ENCODE assay signal across 17 cellular contexts in the genomic region with DNA sequence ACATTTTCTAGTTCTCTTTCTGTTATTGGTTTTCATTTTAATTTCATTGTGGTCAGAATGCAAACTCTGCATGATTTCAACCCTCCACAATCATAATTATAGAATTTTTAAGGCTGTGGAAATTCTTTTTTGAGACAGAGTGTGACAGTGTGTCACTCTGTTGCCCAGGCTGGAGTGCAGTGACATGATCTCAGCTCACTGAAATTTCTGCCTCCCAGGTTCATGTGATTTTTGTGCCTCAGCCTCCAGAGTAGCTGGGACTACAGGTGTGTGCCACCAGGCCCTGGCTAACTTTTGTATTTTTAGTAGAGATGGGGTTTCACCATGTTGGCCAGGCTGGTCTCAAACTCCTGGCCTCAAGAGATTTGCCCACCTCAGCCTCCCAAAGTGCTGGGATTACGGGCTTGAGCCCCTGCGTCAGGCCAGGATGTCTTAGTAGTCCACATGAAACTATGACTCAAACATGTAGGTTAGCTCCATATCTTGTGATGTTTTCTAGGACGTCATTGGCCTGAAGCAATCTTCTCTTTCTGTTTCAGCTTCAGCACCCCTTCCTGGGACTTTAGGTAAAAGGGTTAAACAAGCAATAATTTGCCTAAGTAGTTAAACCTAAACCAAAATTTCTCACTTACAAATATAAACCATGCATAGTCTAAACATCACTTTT.
DNase-seq lines count a peak whose midpoint lies in the region; ATAC-seq and TF ChIP-seq lines count a peak whose summit lies in the region.
"Had no signal": no experiment of that assay in that cellular context is flagged by ENCODE, and none has a peak within 500 bp of the region (broad histone marks: within the 10 kb centered on the region; RNA-seq: fewer than 3 reads in every experiment).

No MANE protein-coding gene starts in this region.

- ATAC-seq in GM19438 (IDR thresholded peaks at IDR 0.05; ENCODE audit: low read depth, unreplicated experiment) (peak; percentile 77), HG02852 (IDR thresholded peaks at IDR 0.05; ENCODE audit: unreplicated experiment) (peak; percentile 87), HG03457 (IDR thresholded peaks at IDR 0.05; ENCODE audit: unreplicated experiment) (peak; percentile 86)
- ATAC-seq: activated CD4-positive, CD25-positive, alpha-beta regulatory T cell treated with anti-CD3 and anti-CD28 coated beads, Interleukin-2, amount 50 U/mL, for 24 hours; psoas muscle; stimulated activated naive CD8-positive, alpha-beta T cell treated with anti-CD3 and anti-CD28 coated beads, Interleukin-15, Interleukin-2, amounts not matched to agents 100 U/mL and 50 U/mL, for 24 hours had no signal

- peak; percentile 4 for DNase-seq in GM13977 (ENCODE audit: low spot score)
- DNase-seq in NCI-H2171 treated with DMSO at 0.1 percent for 48 hours (lab: John Stamatoyannopoulos, UW) = no peak
- DNase-seq in activated CD4-positive, CD25-positive, alpha-beta regulatory T cell treated with anti-CD3 and anti-CD28 coated beads, Interleukin-2, amount 50 U/mL, for 72 hours = no peak
- DNase-seq in NCI-H187 (lab: John Stamatoyannopoulos, UW) = no peak
- no peak for DNase-seq in KBM-7
- DNase-seq: activated T-cell treated with anti-CD3 and anti-CD28 coated beads, Interleukin-2, amount 50 U/mL, for 48 hours; dermis blood vessel endothelial cell; DMS153; IMR-90; NCI-H2029 treated with DMSO at 0.1 percent for 48 hours; PC-9; psoas muscle; stimulated activated naive CD8-positive, alpha-beta T cell treated with anti-CD3 and anti-CD28 coated beads, Interleukin-15, Interleukin-2, amounts not matched to agents 100 U/mL and 50 U/mL, for 24 hours had no signal

- no peak for TF ChIP-seq CTCF in GM13977 (IDR thresholded peaks at IDR 0.05; ENCODE audit: extremely low read depth, insufficient read depth, missing control alignments)

- in situ Hi-C loops in GM13977 (cut with MboI; ENCODE audit: low pct_unique_long_range_greater_than_20kb, low sequenced_read_pairs, unreplicated experiment) (no loop called here), KBM-7 (cut with MboI; ENCODE audit: low pct_unique_long_range_greater_than_20kb, low sequenced_read_pairs) (no loop called here)
